ENCODE assay signal across 1 cellular context in genomic region chr12:92905811-92906554, GRCh38.
TF ChIP-seq lines count a peak whose summit lies in the region.

No MANE protein-coding gene starts in this region.

TF ChIP-seq in IMR-90, 13 proteins besides CTCF, POLR2A, EP300 and RAD21:
- TF ChIP-seq ELK1 (IDR thresholded peaks at IDR 0.05; ENCODE audit: borderline replicate concordance, low read depth, low read length) = no peak
- peak; percentile 36; the same call in 1 of the 2 replicates for TF ChIP-seq FOS (IDR thresholded peaks at IDR 0.05; ENCODE audit: low read depth, low read length)
TF ChIP-seq in IMR-90: peak in this region for 1.
